15 cellular contexts compared by ENCODE assay signal in genomic region chr1:56466541-56466940, GRCh38.
"Had no signal": no experiment of that assay in that cellular context is flagged by ENCODE, and none has a peak within 500 bp of the region (broad histone marks: within the 10 kb centered on the region; RNA-seq: fewer than 3 reads in every experiment).

No MANE protein-coding gene starts in this region.

- H3K27me3 ChIP-seq: esophagus squamous epithelium, gastroesophageal sphincter, suprapubic skin, thyroid gland, uterus had no signal

- DNase-seq: dermis blood vessel endothelial cell; esophagus squamous epithelium; foreskin fibroblast; glutamatergic neuron; mammary epithelial cell; naive thymus-derived CD4-positive, alpha-beta T cell; nephron progenitor cell; posterior cingulate gyrus; stimulated activated CD4-positive, alpha-beta T cell treated with anti-CD3 and anti-CD28 coated beads, Interleukin-2, amount 100 ng/mL, for 48 hours; stimulated activated naive CD4-positive, alpha-beta T cell treated with Interleukin-2 at 50 U/mL for 16 hours; thyroid gland; uterus had no signal

- H3K4me3 ChIP-seq: esophagus squamous epithelium, gastroesophageal sphincter, smooth muscle cell, suprapubic skin, thyroid gland, uterus had no signal

- ATAC-seq: gastroesophageal sphincter; naive thymus-derived CD4-positive, alpha-beta T cell had no signal

- H3K27ac ChIP-seq: esophagus squamous epithelium, gastroesophageal sphincter, suprapubic skin, thyroid gland, uterus had no signal

- H3K9me3 ChIP-seq: esophagus squamous epithelium, gastroesophageal sphincter, suprapubic skin, thyroid gland, uterus had no signal

- H3K36me3 ChIP-seq: esophagus squamous epithelium, gastroesophageal sphincter, suprapubic skin, thyroid gland, uterus had no signal
